ENCODE assay signal across 1 cellular context in the genomic region with DNA sequence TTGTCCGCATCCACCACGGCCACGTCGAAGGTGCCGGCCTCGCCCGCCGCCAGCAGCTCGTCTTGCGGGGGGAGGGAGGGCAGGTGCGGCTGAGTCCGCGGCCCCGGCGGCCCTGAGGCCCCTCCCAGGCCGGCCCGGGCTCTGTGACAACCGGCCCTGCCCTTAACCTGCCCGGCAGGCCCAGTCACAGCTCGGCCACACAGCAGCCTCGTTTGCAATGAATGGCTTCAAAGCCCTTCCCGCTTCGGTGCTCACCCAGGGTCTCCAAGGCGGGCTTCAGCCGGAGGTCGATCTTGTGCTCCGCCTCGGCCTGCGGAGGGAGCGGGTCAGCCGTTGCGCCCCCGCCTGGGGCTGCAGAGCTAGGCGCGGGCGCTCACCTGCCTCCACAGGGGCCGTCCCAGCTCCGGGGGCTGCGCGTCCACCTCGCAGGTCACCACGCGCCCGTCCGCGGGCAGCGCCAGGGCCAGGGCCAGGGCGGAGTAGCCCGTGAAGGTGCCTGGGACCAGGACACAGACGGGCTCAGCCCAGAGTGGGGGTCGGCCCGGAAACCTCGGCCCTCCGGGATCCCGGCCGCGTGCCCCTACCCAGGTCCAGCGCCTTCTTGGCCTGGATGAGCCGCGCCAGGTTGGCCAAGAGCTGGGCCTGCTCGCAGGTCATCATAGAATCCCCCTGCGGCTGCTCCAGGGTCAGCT.
TF ChIP-seq lines count a peak whose summit lies in the region.

No MANE protein-coding gene starts in this region.

TF ChIP-seq in K562, 482 proteins besides CTCF, POLR2A, EP300 and RAD21 (continues in another document):
- TF ChIP-seq ZNF583 (CRISPR knock-in tag; IDR thresholded peaks at IDR 0.05): no peak
- TF ChIP-seq, protein P1, sequence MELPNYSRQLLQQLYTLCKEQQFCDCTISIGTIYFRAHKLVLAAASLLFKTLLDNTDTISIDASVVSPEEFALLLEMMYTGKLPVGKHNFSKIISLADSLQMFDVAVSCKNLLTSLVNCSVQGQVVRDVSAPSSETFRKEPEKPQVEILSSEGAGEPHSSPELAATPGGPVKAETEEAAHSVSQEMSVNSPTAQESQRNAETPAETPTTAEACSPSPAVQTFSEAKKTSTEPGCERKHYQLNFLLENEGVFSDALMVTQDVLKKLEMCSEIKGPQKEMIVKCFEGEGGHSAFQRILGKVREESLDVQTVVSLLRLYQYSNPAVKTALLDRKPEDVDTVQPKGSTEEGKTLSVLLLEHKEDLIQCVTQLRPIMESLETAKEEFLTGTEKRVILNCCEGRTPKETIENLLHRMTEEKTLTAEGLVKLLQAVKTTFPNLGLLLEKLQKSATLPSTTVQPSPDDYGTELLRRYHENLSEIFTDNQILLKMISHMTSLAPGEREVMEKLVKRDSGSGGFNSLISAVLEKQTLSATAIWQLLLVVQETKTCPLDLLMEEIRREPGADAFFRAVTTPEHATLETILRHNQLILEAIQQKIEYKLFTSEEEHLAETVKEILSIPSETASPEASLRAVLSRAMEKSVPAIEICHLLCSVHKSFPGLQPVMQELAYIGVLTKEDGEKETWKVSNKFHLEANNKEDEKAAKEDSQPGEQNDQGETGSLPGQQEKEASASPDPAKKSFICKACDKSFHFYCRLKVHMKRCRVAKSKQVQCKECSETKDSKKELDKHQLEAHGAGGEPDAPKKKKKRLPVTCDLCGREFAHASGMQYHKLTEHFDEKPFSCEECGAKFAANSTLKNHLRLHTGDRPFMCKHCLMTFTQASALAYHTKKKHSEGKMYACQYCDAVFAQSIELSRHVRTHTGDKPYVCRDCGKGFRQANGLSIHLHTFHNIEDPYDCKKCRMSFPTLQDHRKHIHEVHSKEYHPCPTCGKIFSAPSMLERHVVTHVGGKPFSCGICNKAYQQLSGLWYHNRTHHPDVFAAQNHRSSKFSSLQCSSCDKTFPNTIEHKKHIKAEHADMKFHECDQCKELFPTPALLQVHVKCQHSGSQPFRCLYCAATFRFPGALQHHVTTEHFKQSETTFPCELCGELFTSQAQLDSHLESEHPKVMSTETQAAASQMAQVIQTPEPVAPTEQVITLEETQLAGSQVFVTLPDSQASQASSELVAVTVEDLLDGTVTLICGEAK (IDR thresholded peaks at IDR 0.05): no peak
- TF ChIP-seq, protein P1 (CRISPR knock-in tag; IDR thresholded peaks at IDR 0.05): no peak
- TF ChIP-seq ZNF224 (CRISPR knock-in tag; IDR thresholded peaks at IDR 0.05): no peak
- TF ChIP-seq ERF (CRISPR knock-in tag; IDR thresholded peaks at IDR 0.05): no peak
- peak in 1 of 2 experiments; percentile 14; a peak in 2 of 4 replicates for TF ChIP-seq MAZ (CRISPR knock-in tag; conservative IDR thresholded peaks at IDR 0.05 in 1 of 2, IDR thresholded peaks at IDR 0.05 in 1 of 2)
- TF ChIP-seq BRD9 (IDR thresholded peaks at IDR 0.05; ENCODE audit: low read depth, partially characterized antibody): no peak
- TF ChIP-seq BACH1 (tag; IDR thresholded peaks at IDR 0.05): no peak
- TF ChIP-seq SMAD1 (IDR thresholded peaks at IDR 0.05; ENCODE audit: low read depth, low read length, partially characterized antibody): no peak
- no peak for TF ChIP-seq ZC3H8 (IDR thresholded peaks at IDR 0.05)
- TF ChIP-seq CREB1 (IDR thresholded peaks at IDR 0.05): no peak
- TF ChIP-seq CREB1 (CRISPR knock-in tag; IDR thresholded peaks at IDR 0.05): peak; percentile 65; the same call in 1 of the 2 replicates
- no peak for TF ChIP-seq MIER1 (IDR thresholded peaks at IDR 0.05; ENCODE audit: low read depth)
- no peak for TF ChIP-seq ZNF184 (CRISPR knock-in tag; IDR thresholded peaks at IDR 0.05)
- TF ChIP-seq MYC (IDR thresholded peaks at IDR 0.05; ENCODE audit: low read depth, low read length): no peak
- TF ChIP-seq MYC (CRISPR knock-in tag; IDR thresholded peaks at IDR 0.05; ENCODE audit: borderline replicate concordance, low read depth): no peak
- TF ChIP-seq MAFK (IDR thresholded peaks at IDR 0.05; ENCODE audit: low read length): no peak
- TF ChIP-seq, protein P2, sequence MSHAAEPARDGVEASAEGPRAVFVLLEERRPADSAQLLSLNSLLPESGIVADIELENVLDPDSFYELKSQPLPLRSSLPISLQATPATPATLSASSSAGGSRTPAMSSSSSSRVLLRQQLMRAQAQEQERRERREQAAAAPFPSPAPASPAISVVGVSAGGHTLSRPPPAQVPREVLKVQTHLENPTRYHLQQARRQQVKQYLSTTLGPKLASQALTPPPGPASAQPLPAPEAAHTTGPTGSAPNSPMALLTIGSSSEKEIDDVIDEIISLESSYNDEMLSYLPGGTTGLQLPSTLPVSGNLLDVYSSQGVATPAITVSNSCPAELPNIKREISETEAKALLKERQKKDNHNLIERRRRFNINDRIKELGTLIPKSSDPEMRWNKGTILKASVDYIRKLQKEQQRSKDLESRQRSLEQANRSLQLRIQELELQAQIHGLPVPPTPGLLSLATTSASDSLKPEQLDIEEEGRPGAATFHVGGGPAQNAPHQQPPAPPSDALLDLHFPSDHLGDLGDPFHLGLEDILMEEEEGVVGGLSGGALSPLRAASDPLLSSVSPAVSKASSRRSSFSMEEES (CRISPR knock-in tag; IDR thresholded peaks at IDR 0.05): no peak
- TF ChIP-seq TSC22D4 (tag; IDR thresholded peaks at IDR 0.05): no peak
- 0 out of 2 replicates have a peak, but pooled peaks have one; percentile 91 for TF ChIP-seq RBM34 (IDR thresholded peaks at IDR 0.05; ENCODE audit: borderline replicate concordance, insufficient read depth, low read length)
- TF ChIP-seq, protein P3, sequence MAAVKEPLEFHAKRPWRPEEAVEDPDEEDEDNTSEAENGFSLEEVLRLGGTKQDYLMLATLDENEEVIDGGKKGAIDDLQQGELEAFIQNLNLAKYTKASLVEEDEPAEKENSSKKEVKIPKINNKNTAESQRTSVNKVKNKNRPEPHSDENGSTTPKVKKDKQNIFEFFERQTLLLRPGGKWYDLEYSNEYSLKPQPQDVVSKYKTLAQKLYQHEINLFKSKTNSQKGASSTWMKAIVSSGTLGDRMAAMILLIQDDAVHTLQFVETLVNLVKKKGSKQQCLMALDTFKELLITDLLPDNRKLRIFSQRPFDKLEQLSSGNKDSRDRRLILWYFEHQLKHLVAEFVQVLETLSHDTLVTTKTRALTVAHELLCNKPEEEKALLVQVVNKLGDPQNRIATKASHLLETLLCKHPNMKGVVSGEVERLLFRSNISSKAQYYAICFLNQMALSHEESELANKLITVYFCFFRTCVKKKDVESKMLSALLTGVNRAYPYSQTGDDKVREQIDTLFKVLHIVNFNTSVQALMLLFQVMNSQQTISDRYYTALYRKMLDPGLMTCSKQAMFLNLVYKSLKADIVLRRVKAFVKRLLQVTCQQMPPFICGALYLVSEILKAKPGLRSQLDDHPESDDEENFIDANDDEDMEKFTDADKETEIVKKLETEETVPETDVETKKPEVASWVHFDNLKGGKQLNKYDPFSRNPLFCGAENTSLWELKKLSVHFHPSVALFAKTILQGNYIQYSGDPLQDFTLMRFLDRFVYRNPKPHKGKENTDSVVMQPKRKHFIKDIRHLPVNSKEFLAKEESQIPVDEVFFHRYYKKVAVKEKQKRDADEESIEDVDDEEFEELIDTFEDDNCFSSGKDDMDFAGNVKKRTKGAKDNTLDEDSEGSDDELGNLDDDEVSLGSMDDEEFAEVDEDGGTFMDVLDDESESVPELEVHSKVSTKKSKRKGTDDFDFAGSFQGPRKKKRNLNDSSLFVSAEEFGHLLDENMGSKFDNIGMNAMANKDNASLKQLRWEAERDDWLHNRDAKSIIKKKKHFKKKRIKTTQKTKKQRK (IDR thresholded peaks at IDR 0.05; ENCODE audit: borderline replicate concordance, low read depth, low read length): no peak
- TF ChIP-seq, protein P4, sequence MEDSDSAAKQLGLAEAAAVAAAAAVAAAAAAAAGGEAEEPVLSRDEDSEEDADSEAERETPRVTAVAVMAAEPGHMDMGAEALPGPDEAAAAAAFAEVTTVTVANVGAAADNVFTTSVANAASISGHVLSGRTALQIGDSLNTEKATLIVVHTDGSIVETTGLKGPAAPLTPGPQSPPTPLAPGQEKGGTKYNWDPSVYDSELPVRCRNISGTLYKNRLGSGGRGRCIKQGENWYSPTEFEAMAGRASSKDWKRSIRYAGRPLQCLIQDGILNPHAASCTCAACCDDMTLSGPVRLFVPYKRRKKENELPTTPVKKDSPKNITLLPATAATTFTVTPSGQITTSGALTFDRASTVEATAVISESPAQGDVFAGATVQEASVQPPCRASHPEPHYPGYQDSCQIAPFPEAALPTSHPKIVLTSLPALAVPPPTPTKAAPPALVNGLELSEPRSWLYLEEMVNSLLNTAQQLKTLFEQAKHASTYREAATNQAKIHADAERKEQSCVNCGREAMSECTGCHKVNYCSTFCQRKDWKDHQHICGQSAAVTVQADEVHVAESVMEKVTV (CRISPR knock-in tag; IDR thresholded peaks at IDR 0.05): no peak
- TF ChIP-seq ARHGAP35 (IDR thresholded peaks at IDR 0.05; ENCODE audit: partially characterized antibody): no peak
- TF ChIP-seq, protein P5, sequence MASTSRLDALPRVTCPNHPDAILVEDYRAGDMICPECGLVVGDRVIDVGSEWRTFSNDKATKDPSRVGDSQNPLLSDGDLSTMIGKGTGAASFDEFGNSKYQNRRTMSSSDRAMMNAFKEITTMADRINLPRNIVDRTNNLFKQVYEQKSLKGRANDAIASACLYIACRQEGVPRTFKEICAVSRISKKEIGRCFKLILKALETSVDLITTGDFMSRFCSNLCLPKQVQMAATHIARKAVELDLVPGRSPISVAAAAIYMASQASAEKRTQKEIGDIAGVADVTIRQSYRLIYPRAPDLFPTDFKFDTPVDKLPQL (IDR thresholded peaks at IDR 0.05; ENCODE audit: extremely low read depth, insufficient read length): no peak
- TF ChIP-seq, protein P6, sequence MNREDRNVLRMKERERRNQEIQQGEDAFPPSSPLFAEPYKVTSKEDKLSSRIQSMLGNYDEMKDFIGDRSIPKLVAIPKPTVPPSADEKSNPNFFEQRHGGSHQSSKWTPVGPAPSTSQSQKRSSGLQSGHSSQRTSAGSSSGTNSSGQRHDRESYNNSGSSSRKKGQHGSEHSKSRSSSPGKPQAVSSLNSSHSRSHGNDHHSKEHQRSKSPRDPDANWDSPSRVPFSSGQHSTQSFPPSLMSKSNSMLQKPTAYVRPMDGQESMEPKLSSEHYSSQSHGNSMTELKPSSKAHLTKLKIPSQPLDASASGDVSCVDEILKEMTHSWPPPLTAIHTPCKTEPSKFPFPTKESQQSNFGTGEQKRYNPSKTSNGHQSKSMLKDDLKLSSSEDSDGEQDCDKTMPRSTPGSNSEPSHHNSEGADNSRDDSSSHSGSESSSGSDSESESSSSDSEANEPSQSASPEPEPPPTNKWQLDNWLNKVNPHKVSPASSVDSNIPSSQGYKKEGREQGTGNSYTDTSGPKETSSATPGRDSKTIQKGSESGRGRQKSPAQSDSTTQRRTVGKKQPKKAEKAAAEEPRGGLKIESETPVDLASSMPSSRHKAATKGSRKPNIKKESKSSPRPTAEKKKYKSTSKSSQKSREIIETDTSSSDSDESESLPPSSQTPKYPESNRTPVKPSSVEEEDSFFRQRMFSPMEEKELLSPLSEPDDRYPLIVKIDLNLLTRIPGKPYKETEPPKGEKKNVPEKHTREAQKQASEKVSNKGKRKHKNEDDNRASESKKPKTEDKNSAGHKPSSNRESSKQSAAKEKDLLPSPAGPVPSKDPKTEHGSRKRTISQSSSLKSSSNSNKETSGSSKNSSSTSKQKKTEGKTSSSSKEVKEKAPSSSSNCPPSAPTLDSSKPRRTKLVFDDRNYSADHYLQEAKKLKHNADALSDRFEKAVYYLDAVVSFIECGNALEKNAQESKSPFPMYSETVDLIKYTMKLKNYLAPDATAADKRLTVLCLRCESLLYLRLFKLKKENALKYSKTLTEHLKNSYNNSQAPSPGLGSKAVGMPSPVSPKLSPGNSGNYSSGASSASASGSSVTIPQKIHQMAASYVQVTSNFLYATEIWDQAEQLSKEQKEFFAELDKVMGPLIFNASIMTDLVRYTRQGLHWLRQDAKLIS (CRISPR knock-in tag; IDR thresholded peaks at IDR 0.05): no peak
- TF ChIP-seq BRD4 (IDR thresholded peaks at IDR 0.05): peak; percentile 81; the same call in 1 of the 2 replicates
- TF ChIP-seq ZNF431 (CRISPR knock-in tag; IDR thresholded peaks at IDR 0.05): no peak
- TF ChIP-seq SAFB2 (IDR thresholded peaks at IDR 0.05; ENCODE audit: borderline replicate concordance, low read depth, low read length, severe bottlenecking): no peak
- TF ChIP-seq SUPT5H (IDR thresholded peaks at IDR 0.05): peak; percentile 21; the same call in 1 of the 2 replicates
- TF ChIP-seq NELFE (IDR thresholded peaks at IDR 0.05; ENCODE audit: insufficient read depth, insufficient read length): no peak
- no peak for TF ChIP-seq ELF4 (CRISPR knock-in tag; IDR thresholded peaks at IDR 0.05)
- TF ChIP-seq ZNF197 (CRISPR knock-in tag; IDR thresholded peaks at IDR 0.05; ENCODE audit: low read depth): no peak
- TF ChIP-seq KLF16 (IDR thresholded peaks at IDR 0.05): no peak
- TF ChIP-seq FOXA3 (CRISPR knock-in tag; conservative IDR thresholded peaks at IDR 0.05 in 1 of 2, IDR thresholded peaks at IDR 0.05 in 1 of 2): peak in 1 of 2 experiments; percentile 75; a peak in 2 of 4 replicates
- no peak for TF ChIP-seq FOXJ2 (tag; IDR thresholded peaks at IDR 0.05)
- TF ChIP-seq YY1 (IDR thresholded peaks at IDR 0.05; ENCODE audit: borderline replicate concordance in 1 of 3, control insufficient read depth in 1 of 3, extremely low read depth in 1 of 3, insufficient read depth in 3 of 3, insufficient read length in 1 of 3, insufficient replicate concordance in 2 of 3, low read depth in 1 of 3, low read length in 2 of 3): peak in 1 of 3 experiments; percentile 40
